In the genomic region with DNA sequence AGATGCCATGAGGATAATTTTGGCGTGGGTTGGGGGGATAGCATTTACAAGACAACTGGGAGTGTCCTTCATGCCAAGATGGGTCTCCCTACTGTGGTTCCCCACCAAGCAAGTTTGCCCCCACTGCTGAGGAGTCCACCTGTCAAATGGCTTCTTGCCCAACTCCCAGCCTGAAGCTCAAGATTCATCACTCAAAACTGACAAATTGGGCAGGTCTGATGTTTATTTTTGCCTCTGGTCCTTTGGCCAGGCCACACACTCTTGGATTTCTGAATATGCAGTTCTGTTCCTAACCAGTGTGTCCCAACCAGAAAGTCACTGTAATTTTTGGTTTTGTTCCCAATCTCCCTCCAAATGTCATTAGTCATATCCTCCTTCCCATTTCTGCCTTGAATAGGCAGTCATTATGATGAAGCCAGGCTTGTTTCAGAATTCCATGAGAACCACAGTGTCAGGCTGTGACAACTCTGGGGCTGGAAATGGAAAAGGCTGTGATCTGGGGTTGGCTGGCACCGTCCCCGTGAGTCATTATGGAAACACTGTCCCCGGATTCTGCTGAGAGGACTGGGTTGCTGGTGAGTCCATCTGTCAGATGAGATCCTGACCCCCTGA, we compare ENCODE assay signal across 10 cellular contexts. TPM values are rescaled to one million over a fixed set of nuclear protein-coding genes. Genes with fewer than 3 reads are reported as not detected.
DNase-seq lines count a peak whose midpoint lies in the region; ATAC-seq, FAIRE-seq and TF ChIP-seq lines count a peak whose summit lies in the region.
"Had no signal": no experiment of that assay in that cellular context is flagged by ENCODE, and none has a peak within 500 bp of the region (broad histone marks: within the 10 kb centered on the region; RNA-seq: fewer than 3 reads in every experiment).

No MANE protein-coding gene starts in this region.

- no peak overlapping the region for H3K23ac ChIP-seq in mesendoderm (ENCODE audit: low read length)

- H3K79me2 ChIP-seq in keratinocyte (ENCODE audit: control insufficient read depth, insufficient read depth, low read length) (no peaks in the 10 kb centered on the region), mesendoderm (ENCODE audit: control insufficient read depth, insufficient read depth, low read length) (no peaks in the 10 kb centered on the region)
- H3K79me2 ChIP-seq: parathyroid adenoma had no signal

- dilution Hi-C loops in keratinocyte (cut with MboI; ENCODE audit: extremely low pct_ligation_motif_present, low sequenced_read_pairs): no loop called here

- H3K4me2 ChIP-seq in keratinocyte (ENCODE audit: control insufficient read depth, extremely low read depth, insufficient read depth, low read depth, low read length) (no peak overlapping the region), mesendoderm (ENCODE audit: low read length) (no peak overlapping the region)

- FAIRE-seq in keratinocyte (lab: Jason Lieb, UNC): peak; percentile 41

- H3K27me3 ChIP-seq in keratinocyte (ENCODE audit: control insufficient read depth, extremely low read depth, insufficient read depth, low read length) (no peaks in the 10 kb centered on the region), suprapubic skin (no peaks in the 10 kb centered on the region), mesendoderm (ENCODE audit: insufficient read depth, low read length, poor library complexity) (no peaks in the 10 kb centered on the region)
- H3K27me3 ChIP-seq: tibial nerve had no signal

- no peak overlapping the region for H3K9ac ChIP-seq in keratinocyte (ENCODE audit: control insufficient read depth, extremely low read depth, insufficient read depth, low read length)
- H3K9ac ChIP-seq in mesendoderm (ENCODE audit: low read length): no peak overlapping the region
- H3K9ac ChIP-seq: parathyroid adenoma had no signal

- no peak overlapping the region for H2AFZ ChIP-seq in keratinocyte (ENCODE audit: control insufficient read depth, low read length)
- H2AFZ ChIP-seq: parathyroid adenoma had no signal

- no peak overlapping the region for H3K18ac ChIP-seq in mesendoderm (ENCODE audit: low read length)

- peaks cover 9% of the 10 kb centered on the region for H3K4me1 ChIP-seq in keratinocyte (ENCODE audit: control insufficient read depth, extremely low read depth, insufficient read depth, low read length)
- H3K4me1 ChIP-seq in suprapubic skin: peaks cover 19% of the 10 kb centered on the region
- no peaks in the 10 kb centered on the region for H3K4me1 ChIP-seq in mesendoderm (ENCODE audit: control insufficient read depth, low read depth, low read length)
- H3K4me1 ChIP-seq: parathyroid adenoma had no signal

- TF ChIP-seq POLR2A in suprapubic skin (IDR thresholded peaks at IDR 0.05): no peak

- peak; percentile 89 for DNase-seq in LHCN-M2 (ENCODE audit: low read depth)
- DNase-seq in cerebellum (ENCODE audit: low spot score): peak; percentile 74
- DNase-seq in keratinocyte (ENCODE audit: low read depth, low spot score): no peak
- DNase-seq in suprapubic skin (ENCODE audit: low spot score in 2 of 2): peak in 1 of 2 donors; percentile 76
- DNase-seq in stimulated activated naive CD8-positive, alpha-beta T cell treated with anti-CD3 and anti-CD28 coated beads, Interleukin-15, Interleukin-2, amounts not matched to agents 100 U/mL and 50 U/mL, for 24 hours: no peak
- no peak for DNase-seq in mesendoderm
- DNase-seq in Kasumi-1 (lab: John Stamatoyannopoulos, UW): no peak

- no peak overlapping the region for H3K4ac ChIP-seq in mesendoderm (ENCODE audit: low read depth, low read length)

- H4K20me1 ChIP-seq in keratinocyte (ENCODE audit: control insufficient read depth, extremely low read depth, insufficient read depth, low read length): no peaks in the 10 kb centered on the region

- TF ChIP-seq CTCF in keratinocyte (optimal IDR thresholded peaks at IDR 0.05 in 1 of 3, IDR thresholded peaks at IDR 0.05 in 1 of 3, conservative IDR thresholded peaks at IDR 0.05 in 1 of 3; ENCODE audit: extremely low read depth in 1 of 3, insufficient read depth in 2 of 3, low read length in 3 of 3) (no peak), suprapubic skin (IDR thresholded peaks at IDR 0.05) (no peak)

- H4K5ac ChIP-seq in mesendoderm (ENCODE audit: low read length): no peak overlapping the region

- H2BK5ac ChIP-seq in mesendoderm (ENCODE audit: low read length): no peak overlapping the region

- no peaks in the 10 kb centered on the region for H3K79me1 ChIP-seq in mesendoderm (ENCODE audit: low read length)

- no peak for ATAC-seq in stimulated activated naive CD8-positive, alpha-beta T cell treated with anti-CD3 and anti-CD28 coated beads, Interleukin-15, Interleukin-2, amounts not matched to agents 100 U/mL and 50 U/mL, for 24 hours
- ATAC-seq in GM19351 (IDR thresholded peaks at IDR 0.05; ENCODE audit: unreplicated experiment): no peak

- no peak overlapping the region for H2BK15ac ChIP-seq in mesendoderm (replicated peaks; ENCODE audit: low read depth)

- 41% methylated on average over 4 of the region's 4 CpGs for WGBS in suprapubic skin
- no CpG with 5 or more reads among the region's 4 CpGs for WGBS in mesendoderm (ENCODE audit: extremely low coverage, insufficient coverage, low lambda C conversion rate)

- H3K9me1 ChIP-seq in keratinocyte (ENCODE audit: control insufficient read depth, extremely low read depth, insufficient read depth, low read length): no peaks in the 10 kb centered on the region

- H2BK120ac ChIP-seq in mesendoderm (ENCODE audit: low read depth, low read length): no peak overlapping the region

- TF ChIP-seq EP300 in suprapubic skin (IDR thresholded peaks at IDR 0.05): no peak

- H3K56ac ChIP-seq in mesendoderm (ENCODE audit: low read length): no peak overlapping the region

- H4K8ac ChIP-seq in mesendoderm (ENCODE audit: low read depth, low read length): no peak overlapping the region

- no peak overlapping the region for H2AK5ac ChIP-seq in mesendoderm (ENCODE audit: low read length)

- H3K36me3 ChIP-seq in keratinocyte (ENCODE audit: control insufficient read depth in 2 of 2, extremely low read depth in 1 of 2, insufficient read depth in 2 of 2, low read length in 2 of 2) (no peaks in the 10 kb centered on the region), suprapubic skin (no peaks in the 10 kb centered on the region), mesendoderm (ENCODE audit: control insufficient read depth, insufficient read depth, low read length) (no peaks in the 10 kb centered on the region)
- H3K36me3 ChIP-seq: tibial nerve had no signal

- H3K9me3 ChIP-seq in keratinocyte (ENCODE audit: control insufficient read depth, low read depth, low read length): no peaks in the 10 kb centered on the region
- no peaks in the 10 kb centered on the region for H3K9me3 ChIP-seq in suprapubic skin
- H3K9me3 ChIP-seq: tibial nerve had no signal

- H3K4me3 ChIP-seq in keratinocyte (ENCODE audit: control insufficient read depth in 2 of 3, extremely low read depth in 1 of 3, insufficient read depth in 2 of 3, low read depth in 1 of 3, low read length in 3 of 3) (no peak overlapping the region), suprapubic skin (no peak overlapping the region), mesendoderm (ENCODE audit: low read length) (no peak overlapping the region)
- H3K4me3 ChIP-seq: tibial nerve had no signal

- H3K27ac ChIP-seq in keratinocyte (ENCODE audit: control insufficient read depth, insufficient read depth, low read length): no peak overlapping the region
- H3K27ac ChIP-seq in suprapubic skin: peak overlapping the region; percentile 50
- no peak overlapping the region for H3K27ac ChIP-seq in mesendoderm (ENCODE audit: low read depth, low read length)
- H3K27ac ChIP-seq: parathyroid adenoma had no signal

RNA-seq across cellular contexts. Expression of gene MEF2A, which starts 29.3 kb away (rescaled TPM):
- 44.7 and 47.2 TPM in 2 replicates for total RNA-seq in LHCN-M2 (2014; rRNA removed)
- 10.7 TPM for polyA plus RNA-seq in LHCN-M2 (2012)
- total RNA-seq in cerebellum: 46.9 TPM
- polyA plus RNA-seq in keratinocyte: 17.9 to 29.9 TPM (median 27.4 TPM) in 3 replicates
- polyA plus RNA-seq in keratinocyte (2011; ENCODE audit: low read depth): 74.0 TPM
- polyA plus RNA-seq in keratinocyte (2011; cell fraction: cytosol; rRNA removed): 13.1 and 20.3 TPM in 2 replicates
- 45.8 and 49.1 TPM in 2 replicates for polyA plus RNA-seq in keratinocyte (2011; cell fraction: nucleus; rRNA removed)
- 10.3 and 21.1 TPM in 2 replicates for polyA plus RNA-seq in keratinocyte (2012; ENCODE audit: low replicate concordance)
- 25.1 to 36.2 TPM (median 35.7 TPM) in 3 replicates for polyA minus RNA-seq in keratinocyte
- polyA minus RNA-seq in keratinocyte (2011; cell fraction: cytosol; rRNA and poly(A)+ RNA removed): 22.4 TPM
- 32.7 and 55.1 TPM in 2 replicates for polyA minus RNA-seq in keratinocyte (2011; cell fraction: nucleus; rRNA and poly(A)+ RNA removed)
- total RNA-seq in suprapubic skin: 100 to 1,000 TPM in 1 of 4 donors, 10 to 100 TPM in 3; 70.1 to 222 (median 78.8) TPM
- 13.8 TPM for polyA plus RNA-seq in mesendoderm (2013, experiment 1 of 2)
- polyA plus RNA-seq in mesendoderm (2013, experiment 2 of 2): 13.2 TPM

Comparison
In these comparisons a context has a peak if more than half of its experiments do, and no peak if none do; other contexts are left out.
1. DNase-seq: peak in LHCN-M2 (single experiment) and cerebellum (single experiment); none in keratinocyte (single experiment), stimulated activated naive CD8-positive, alpha-beta T cell treated with anti-CD3 and anti-CD28 coated beads, Interleukin-15, Interleukin-2, amounts not matched to agents 100 U/mL and 50 U/mL, for 24 hours (single experiment), mesendoderm (single experiment) and Kasumi-1 (0 of 2).